In genomic region chr10:114652402-114653368, GRCh38 we compare ENCODE assay signal across 19 cellular contexts. TPM values are rescaled to one million over a fixed set of nuclear protein-coding genes. Genes with fewer than 3 reads are reported as not detected.
DNase-seq lines count a peak whose midpoint lies in the region; ATAC-seq, FAIRE-seq and TF ChIP-seq lines count a peak whose summit lies in the region.
"Had no signal": no experiment of that assay in that cellular context is flagged by ENCODE, and none has a peak within 500 bp of the region (broad histone marks: within the 10 kb centered on the region; RNA-seq: fewer than 3 reads in every experiment).

No MANE protein-coding gene starts in this region.

- H3K9ac ChIP-seq in endothelial cell of umbilical vein (replicated peaks; ENCODE audit: extremely low read depth, insufficient read depth, low read length) (peak overlapping the region; percentile 36), kidney (ENCODE audit: low read length in 2 of 2) (no peak overlapping the region), PC-3 (ENCODE audit: low read length) (no peak overlapping the region), mesenchymal stem cell (ENCODE audit: low read length) (no peak overlapping the region)

- H3K4me3 ChIP-seq in endothelial cell of umbilical vein (replicated peaks in 1 of 3; ENCODE audit: insufficient read depth in 1 of 3, low read depth in 1 of 3, low read length in 3 of 3) (peak overlapping the region in 1 of 3 experiments; percentile 16), kidney (ENCODE audit: low read length in 2 of 2) (no peak overlapping the region), PC-3 (ENCODE audit: low read length) (no peak overlapping the region), mesenchymal stem cell (ENCODE audit: insufficient read depth in 1 of 2, low read depth in 1 of 2, low read length in 2 of 2) (no peak overlapping the region)

- no peak overlapping the region for H3K23ac ChIP-seq in mesenchymal stem cell (ENCODE audit: low read length in 2 of 2)

- H3K27me3 ChIP-seq in endothelial cell of umbilical vein (ENCODE audit: control insufficient read depth in 2 of 2, insufficient read depth in 2 of 2, low read length in 2 of 2), result no peaks in the 10 kb centered on the region
- H3K27me3 ChIP-seq in PC-3 (ENCODE audit: low read length), result no peaks in the 10 kb centered on the region
- H3K27me3 ChIP-seq in mesenchymal stem cell (ENCODE audit: control insufficient read depth in 1 of 2, insufficient read depth in 1 of 2, low read length in 2 of 2), result no peaks in the 10 kb centered on the region

- H4K20me1 ChIP-seq in endothelial cell of umbilical vein (replicated peaks; ENCODE audit: control insufficient read depth, extremely low read depth, insufficient read depth, low read length) (no peaks in the 10 kb centered on the region), PC-3 (ENCODE audit: low read length) (no peaks in the 10 kb centered on the region)

- H2AFZ ChIP-seq in endothelial cell of umbilical vein (ENCODE audit: low read depth, low read length) (peak overlapping the region; percentile 75), PC-3 (ENCODE audit: low read length) (no peak overlapping the region), mesenchymal stem cell (ENCODE audit: low read depth, low read length) (no peak overlapping the region)

- H3K27ac ChIP-seq in endothelial cell of umbilical vein (ENCODE audit: insufficient read depth, low read depth, low read length) (peak overlapping the region; percentile 82), kidney (ENCODE audit: low read depth in 2 of 2, low read length in 2 of 2) (peak overlapping the region; percentile 3 to 11), PC-3 (ENCODE audit: low read length) (no peak overlapping the region), mesenchymal stem cell (ENCODE audit: low read length, poor library complexity, severe bottlenecking) (no peak overlapping the region)
- H3K27ac ChIP-seq: VCaP had no signal

- no peak overlapping the region for H2AK5ac ChIP-seq in mesenchymal stem cell (ENCODE audit: low read length, severe bottlenecking)

- dilution Hi-C loops in endothelial cell of umbilical vein (cut with MboI; ENCODE audit: extremely low pct_ligation_motif_present, low sequenced_read_pairs), result no loop called here

- H2BK15ac ChIP-seq in mesenchymal stem cell (ENCODE audit: low read depth, poor library complexity, severe bottlenecking), result no peak overlapping the region

- TF ChIP-seq CTCF in endothelial cell of umbilical vein (IDR thresholded peaks at IDR 0.05; ENCODE audit: extremely low read depth in 1 of 2, insufficient read depth in 1 of 2, low read depth in 1 of 2, low read length in 2 of 2) (no peak), kidney (IDR thresholded peaks at IDR 0.05; ENCODE audit: borderline replicate concordance, extremely low read depth, insufficient read depth) (no peak), PC-3 (conservative IDR thresholded peaks at IDR 0.05; ENCODE audit: low read depth, low read length) (no peak)

- FAIRE-seq in endothelial cell of umbilical vein (lab: Jason Lieb, UNC) (peak; percentile 37), kidney (lab: Jason Lieb, UNC) (no peak)
- FAIRE-seq: islet of Langerhans had no signal

- no peak overlapping the region for H3K4ac ChIP-seq in mesenchymal stem cell (ENCODE audit: low read depth in 1 of 2, low read length in 2 of 2)

- H3K79me1 ChIP-seq in mesenchymal stem cell (replicated peaks; ENCODE audit: low read length, poor library complexity, severe bottlenecking), result peaks cover 5% of the 10 kb centered on the region

- no peak overlapping the region for H2BK12ac ChIP-seq in mesenchymal stem cell (ENCODE audit: low read length in 2 of 2)

- H3F3A ChIP-seq in PC-3 (ENCODE audit: low read length, unreplicated experiment), result no peaks in the 10 kb centered on the region

- H3K9me3 ChIP-seq in endothelial cell of umbilical vein (replicated peaks; ENCODE audit: control insufficient read depth, insufficient read depth, low read length) (no peaks in the 10 kb centered on the region), kidney (ENCODE audit: control insufficient read depth in 1 of 2, low read length in 2 of 2) (no peaks in the 10 kb centered on the region), PC-3 (ENCODE audit: low read length) (no peaks in the 10 kb centered on the region), mesenchymal stem cell (ENCODE audit: control insufficient read depth, low read length) (no peaks in the 10 kb centered on the region)

- no TSS peak for BruUV-seq in endothelial cell of umbilical vein (replicated peaks; lab: Mats Ljungman, UMichigan)
- no TSS peak for BruUV-seq in PC-3 (replicated peaks; lab: Mats Ljungman, UMichigan)

- H3K9me1 ChIP-seq in endothelial cell of umbilical vein (replicated peaks; ENCODE audit: control insufficient read depth, extremely low read depth, insufficient read depth, low read length), result no peaks in the 10 kb centered on the region

- H4K91ac ChIP-seq in mesenchymal stem cell (ENCODE audit: low read length), result no peak overlapping the region

- DNase-seq in G401 (ENCODE audit: low spot score) (peak; percentile 85), endothelial cell of umbilical vein (ENCODE audit: low read depth, low spot score) (peak; percentile 97), kidney (no peak), pulmonary artery endothelial cell (ENCODE audit: low read depth, low spot score) (peak; percentile 44), PC-3 (no peak), mesenchymal stem cell (no peak), OCI-M1 (lab: John Stamatoyannopoulos, UW) (no peak)
- DNase-seq: activated CD8-positive, alpha-beta memory T cell treated with anti-CD3 and anti-CD28 coated beads, Interleukin-2, amount 50 U/mL, for 4 hours; GF-D8; natural killer cell; NCI-H1092; NCI-H187; NCI-H526; RPMI8226; stimulated activated CD8-positive, alpha-beta memory T cell treated with anti-CD3 and anti-CD28 coated beads, Interleukin-4, amount 100 ng/mL, for 48 hours had no signal

- H2BK5ac ChIP-seq in mesenchymal stem cell (ENCODE audit: low read depth, low read length, poor library complexity, severe bottlenecking), result no peak overlapping the region

- no peak overlapping the region for H3K14ac ChIP-seq in mesenchymal stem cell (ENCODE audit: low read length in 2 of 2)

- H3K9me2 ChIP-seq in PC-3 (replicated peaks; ENCODE audit: low read length), result no peaks in the 10 kb centered on the region

- ATAC-seq in PC-3 (no peak), GM21515 (IDR thresholded peaks at IDR 0.05; ENCODE audit: unreplicated experiment) (no peak)
- ATAC-seq: SK-N-SH treated with all-trans-retinoic acid at 6 μM for 48 hours had no signal

- H3K4me2 ChIP-seq in endothelial cell of umbilical vein (ENCODE audit: insufficient read depth, low read length) (peak overlapping the region; percentile 68), PC-3 (ENCODE audit: low read length) (no peak overlapping the region), mesenchymal stem cell (ENCODE audit: low read length, poor library complexity, severe bottlenecking) (no peak overlapping the region)

- in situ Hi-C loops in G401 (cut with HindIII; ENCODE audit: low sequenced_read_pairs), result no loop called here

- intact Hi-C loops in endothelial cell of umbilical vein (cut with micrococcal nuclease) (loop anchor here (1.0 kb wide), 2 partner anchors 19 to 32 kb away; no protein-coding TSS in a partner anchor), kidney (cut with DNase I) (no loop called here), PC-3 (cut with micrococcal nuclease) (no loop called here)

- H2BK120ac ChIP-seq in mesenchymal stem cell (ENCODE audit: low read depth, low read length), result no peak overlapping the region

- no peaks in the 10 kb centered on the region for H3K79me2 ChIP-seq in endothelial cell of umbilical vein (ENCODE audit: control insufficient read depth, insufficient read depth, low read length)
- H3K79me2 ChIP-seq in PC-3 (ENCODE audit: low read length), result no peaks in the 10 kb centered on the region

- no peak overlapping the region for H4K8ac ChIP-seq in mesenchymal stem cell (ENCODE audit: low read length)

- H3K4me1 ChIP-seq in endothelial cell of umbilical vein (ENCODE audit: control insufficient read depth, extremely low read depth, insufficient read depth, low read length), result peaks cover 77% of the 10 kb centered on the region
- H3K4me1 ChIP-seq in kidney (ENCODE audit: control insufficient read depth in 1 of 2, insufficient read depth in 1 of 2, low read depth in 1 of 2, low read length in 2 of 2), result peaks cover 5 to 23% of the 10 kb centered on the region in 2 donors
- H3K4me1 ChIP-seq in PC-3 (ENCODE audit: insufficient read depth, low read length), result peaks cover 21% of the 10 kb centered on the region
- peaks cover 4% of the 10 kb centered on the region for H3K4me1 ChIP-seq in mesenchymal stem cell (ENCODE audit: control insufficient read depth, insufficient read depth, low read depth, low read length)

- H3K36me3 ChIP-seq in endothelial cell of umbilical vein (ENCODE audit: control insufficient read depth in 2 of 2, extremely low read depth in 1 of 2, insufficient read depth in 2 of 2, low read length in 2 of 2) (no peaks in the 10 kb centered on the region), kidney (ENCODE audit: control insufficient read depth in 1 of 2, insufficient read depth in 2 of 2, low read length in 2 of 2) (no peaks in the 10 kb centered on the region), PC-3 (ENCODE audit: low read depth, low read length) (no peaks in the 10 kb centered on the region), mesenchymal stem cell (ENCODE audit: control insufficient read depth in 1 of 2, insufficient read depth in 2 of 2, low read depth in 1 of 2, low read length in 2 of 2) (no peaks in the 10 kb centered on the region)

- CTCF ChIA-PET in endothelial cell of umbilical vein (lab: Charles Lee) (interaction anchor here (1.1 to 2.0 kb wide), 5 partner anchors 10 to 102 kb away, joined by 3 to 7 read pairs (median 3); no protein-coding TSS in a partner anchor), PC-3 (lab: Charles Lee) (no interaction called here)

- TF ChIP-seq POLR2A in endothelial cell of umbilical vein (IDR thresholded peaks at IDR 0.05; ENCODE audit: low read depth, low read length), result no peak

- 93% methylated on average over 10 of the region's 10 CpGs for WGBS in mesenchymal stem cell

- POLR2A ChIA-PET in endothelial cell of umbilical vein (lab: Charles Lee), result no interaction called here
- POLR2A ChIA-PET in PC-3 (lab: Charles Lee; ENCODE audit: unreplicated experiment), result interaction anchor here (0.7 kb wide), 1 partner anchor 26 kb away, joined by 3 read pairs; no protein-coding TSS in a partner anchor

- no peak overlapping the region for H3K18ac ChIP-seq in mesenchymal stem cell (ENCODE audit: low read depth in 1 of 2, low read length in 2 of 2)

RNA-seq across cellular contexts. Expression of gene ABLIM1, which starts 5.4 kb away (rescaled TPM):
- total RNA-seq in G401 (2014; rRNA removed; shearing (Covaris generic)), result 1.5 and 2.1 TPM in 2 replicates
- total RNA-seq in endothelial cell of umbilical vein (111 and 128 TPM in 2 replicates), kidney (158 TPM), pulmonary artery endothelial cell (56.3 and 103 TPM in 2 replicates), PC-3 (2014; rRNA removed) (12.3 and 13.8 TPM in 2 replicates)
- polyA plus RNA-seq in endothelial cell of umbilical vein (202 and 235 TPM in 2 replicates), kidney (ENCODE audit: insufficient read depth, low read depth, low replicate concordance) (32.3 TPM)
- 70.1 and 75.0 TPM in 2 replicates for polyA plus RNA-seq in endothelial cell of umbilical vein (2011; cell fraction: cytosol; rRNA removed)
- 155 and 160 TPM in 2 replicates for polyA plus RNA-seq in endothelial cell of umbilical vein (2011; cell fraction: nucleus; rRNA removed)
- polyA plus RNA-seq in endothelial cell of umbilical vein (2012), result 56.4 and 63.6 TPM in 2 replicates
- polyA minus RNA-seq in endothelial cell of umbilical vein, result 467 and 488 TPM in 2 replicates
- polyA minus RNA-seq in endothelial cell of umbilical vein (2011; cell fraction: cytosol; rRNA and poly(A)+ RNA removed), result 79.5 TPM
- 282 and 347 TPM in 2 replicates for polyA minus RNA-seq in endothelial cell of umbilical vein (2011; cell fraction: nucleus; rRNA and poly(A)+ RNA removed)
- polyA plus RNA-seq in mesenchymal stem cell (2013, experiment 1 of 2), result 6.7 TPM
- polyA plus RNA-seq in mesenchymal stem cell (2013, experiment 2 of 2), result 5.9 TPM

Comparison
In these comparisons a context has a peak if more than half of its experiments do, and no peak if none do; other contexts are left out.
1. DNase-seq: peak in G401 (single experiment), endothelial cell of umbilical vein (single experiment) and pulmonary artery endothelial cell (single experiment); none in kidney (single experiment), PC-3 (single experiment), mesenchymal stem cell (single experiment) and OCI-M1 (single experiment).
2. H3K27ac ChIP-seq: peak in endothelial cell of umbilical vein (single experiment) and kidney (2 of 2); none in PC-3 (single experiment) and mesenchymal stem cell (single experiment).